8 cellular contexts compared by ENCODE assay signal in the genomic region with DNA sequence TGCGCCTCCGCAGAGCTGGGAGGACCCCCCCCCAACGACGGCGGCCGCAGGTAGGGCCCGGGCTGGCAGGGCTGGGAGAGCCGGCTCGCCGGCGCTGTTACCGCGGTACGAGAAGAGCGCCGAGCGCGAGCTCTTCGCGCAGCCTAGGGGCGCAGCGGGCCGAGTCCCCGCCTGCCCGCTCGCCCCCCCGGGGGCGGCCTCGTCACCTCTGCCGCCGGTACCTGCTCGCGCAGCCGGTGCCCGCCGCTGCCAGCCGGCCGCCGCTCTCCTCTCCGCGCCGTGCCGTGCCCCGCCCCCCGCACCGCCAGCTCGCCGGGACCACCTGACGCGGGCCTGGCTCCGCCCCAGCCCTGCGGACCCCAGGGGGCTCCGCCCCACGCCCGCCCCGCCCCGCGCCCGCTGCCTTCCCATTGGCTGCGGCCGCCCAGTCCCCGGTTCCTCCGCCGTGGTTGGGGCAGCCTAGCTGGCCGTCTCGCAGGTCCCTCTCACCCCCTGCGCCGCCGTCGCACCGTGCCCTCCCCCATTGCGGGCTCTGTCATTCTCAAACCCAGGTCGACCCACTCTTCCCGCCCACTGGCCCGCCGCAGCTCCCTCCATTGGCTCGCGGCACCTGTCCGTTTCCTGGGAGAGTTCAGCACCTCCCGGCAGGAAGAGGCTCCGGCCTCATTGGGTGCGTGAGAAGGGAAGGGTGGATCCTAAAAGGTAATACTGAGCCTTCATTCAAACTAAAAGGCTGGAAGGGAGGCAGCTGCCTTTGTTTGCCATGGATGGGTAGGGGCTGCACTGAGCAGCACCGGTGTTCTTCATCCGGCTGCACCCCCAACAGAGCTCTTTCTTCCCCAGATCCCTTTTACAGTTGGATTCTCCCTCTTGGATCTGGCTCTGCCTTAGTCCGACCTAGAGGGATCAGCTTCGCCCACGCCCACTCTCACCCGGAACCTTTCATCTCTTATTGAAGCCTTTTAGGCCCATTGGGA. TPM values are rescaled to one million over a fixed set of nuclear protein-coding genes. Genes with fewer than 3 reads are reported as not detected.
DNase-seq lines count a peak whose midpoint lies in the region; ATAC-seq, FAIRE-seq and TF ChIP-seq lines count a peak whose summit lies in the region.

A gene (minus strand): TSS at position 276 of the 977 bp plus-strand sequence. CDS start 342 bp downstream, outside the sequence.

- no peaks in the 10 kb centered on the region for H3K4me1 ChIP-seq in adipocyte (ENCODE audit: control insufficient read depth, insufficient read depth, low read length)
- peaks cover 2% of the 10 kb centered on the region for H3K4me1 ChIP-seq in right cardiac atrium (ENCODE audit: control insufficient read depth, insufficient read depth, low read length)
- peaks cover 18% of the 10 kb centered on the region for H3K4me1 ChIP-seq in vagina

- H3K27ac ChIP-seq in SU-DHL-6 (ENCODE audit: low read depth, low read length) (peak within 1 kb of the TSS; percentile 53), right cardiac atrium (ENCODE audit: low read length) (no peak within 1 kb of the TSS), vagina (peak within 1 kb of the TSS; percentile 69)

- TF ChIP-seq POLR2A in GM12891 (IDR thresholded peaks at IDR 0.05; ENCODE audit: low read depth, low read length) (peak; percentile 42; the same call in 1 of the 2 replicates), vagina (IDR thresholded peaks at IDR 0.05) (no peak)

- H3K9me3 ChIP-seq in SU-DHL-6 (ENCODE audit: insufficient read depth, low read length) (no peaks in the 10 kb centered on the region), adipocyte (ENCODE audit: control insufficient read depth, low read length) (no peaks in the 10 kb centered on the region), right cardiac atrium (ENCODE audit: control insufficient read depth, low read length) (no peaks in the 10 kb centered on the region), vagina (no peaks in the 10 kb centered on the region)

- peak; percentile 91 for DNase-seq in GM12891 (ENCODE audit: insufficient read length, low spot score)
- DNase-seq in NCI-H128 (lab: John Stamatoyannopoulos, UW; ENCODE audit: unreplicated experiment): peak; percentile 97
- DNase-seq in adipocyte (ENCODE audit: low read depth): peak; percentile 56
- DNase-seq in right cardiac atrium: peak; percentile 82 to 94 (median 93)
- DNase-seq in putamen (ENCODE audit: low spot score): peak; percentile 89
- DNase-seq in vagina (ENCODE audit: extremely low spot score in 2 of 2): no peak

- H3F3A ChIP-seq in SU-DHL-6 (ENCODE audit: insufficient read depth): peaks cover 13% of the 10 kb centered on the region; the same call in 1 of the 2 replicates

- no peak for TF ChIP-seq CTCF in SU-DHL-6 (IDR thresholded peaks at IDR 0.05; ENCODE audit: insufficient read depth, low read length, poor library complexity, severe bottlenecking)
- TF ChIP-seq CTCF in vagina (IDR thresholded peaks at IDR 0.05): no peak

- H3K9ac ChIP-seq in SU-DHL-6 (ENCODE audit: low read length) (peak within 1 kb of the TSS; percentile 84), adipocyte (ENCODE audit: low read length) (no peak within 1 kb of the TSS)

- H3K36me3 ChIP-seq in SU-DHL-6 (ENCODE audit: low read length) (0 out of 2 replicates have a peak, but pooled peaks cover 5% of the 10 kb centered on the region), adipocyte (ENCODE audit: control insufficient read depth, insufficient read depth, low read length, severe bottlenecking) (no peaks in the 10 kb centered on the region), vagina (no peaks in the 10 kb centered on the region)

- peak within 1 kb of the TSS; percentile 73 for H2AFZ ChIP-seq in SU-DHL-6 (ENCODE audit: low read depth, low read length, severe bottlenecking)

- no peaks in the 10 kb centered on the region for H4K20me1 ChIP-seq in SU-DHL-6 (ENCODE audit: low read depth, low read length)

- H3K79me2 ChIP-seq in SU-DHL-6 (ENCODE audit: insufficient read depth, low read length): peaks cover 37% of the 10 kb centered on the region

- H3K9me2 ChIP-seq in SU-DHL-6 (replicated peaks; ENCODE audit: insufficient read depth, low read length): no peaks in the 10 kb centered on the region

- H3K27me3 ChIP-seq in SU-DHL-6 (ENCODE audit: low read length) (no peaks in the 10 kb centered on the region), adipocyte (replicated peaks; ENCODE audit: control insufficient read depth, insufficient read depth, low read length) (peaks cover 53% of the 10 kb centered on the region), right cardiac atrium (ENCODE audit: control insufficient read depth, insufficient read depth) (no peaks in the 10 kb centered on the region), vagina (no peaks in the 10 kb centered on the region)

- WGBS in right cardiac atrium: 2% methylated on average over 88 of the region's 88 CpGs

- peak; percentile 99 for FAIRE-seq in GM12891 (lab: Jason Lieb, UNC)

- H3K4me3 ChIP-seq in SU-DHL-6 (ENCODE audit: insufficient read depth, low read length, poor library complexity, severe bottlenecking): peak within 1 kb of the TSS; percentile 83
- H3K4me3 ChIP-seq in adipocyte (ENCODE audit: low read length): peak within 1 kb of the TSS; percentile 70
- peak within 1 kb of the TSS; percentile 64 for H3K4me3 ChIP-seq in right cardiac atrium (ENCODE audit: low read length)
- H3K4me3 ChIP-seq in vagina: peak within 1 kb of the TSS; percentile 57 to 71

- peak; percentile 93 for ATAC-seq in HG02759 (IDR thresholded peaks at IDR 0.05; ENCODE audit: unreplicated experiment)
- peak; percentile 96 to 97 for ATAC-seq in right cardiac atrium

- peak within 1 kb of the TSS; percentile 90 for H3K4me2 ChIP-seq in SU-DHL-6 (ENCODE audit: low read depth, low read length, poor library complexity, severe bottlenecking)

- intact Hi-C loops in right cardiac atrium (cut with DNase I) (loop anchor here in 2 of 4 donors (10.0 kb wide), 2 partner anchors 95 to 185 kb away; no protein-coding TSS in a partner anchor), vagina (cut with DNase I) (no loop called here)

TF ChIP-seq in GM12891, 5 proteins besides CTCF, POLR2A, EP300 and RAD21:
- TF ChIP-seq POLR2AphosphoS5 (IDR thresholded peaks at IDR 0.05; ENCODE audit: low read depth, low read length) (no peak), POU2F2 (IDR thresholded peaks at IDR 0.05; ENCODE audit: low read depth, low read length) (no peak), PAX5 (IDR thresholded peaks at IDR 0.05; ENCODE audit: insufficient read depth, low read length, severe bottlenecking) (no peak), TAF1 (IDR thresholded peaks at IDR 0.05; ENCODE audit: low read depth, low read length) (0 out of 2 replicates have a peak, but pooled peaks have one; percentile 12), SPI1 (IDR thresholded peaks at IDR 0.05; ENCODE audit: low read depth, low read length) (0 out of 2 replicates have a peak, but pooled peaks have one; percentile 15)

RNA-seq across cellular contexts. Expression of the gene that starts here (rescaled TPM):
- polyA plus RNA-seq in GM12891 (2012; ENCODE audit: low read depth, missing spikeins): 1.7 TPM
- 1 to 10 TPM; 1.6 to 2.5 (median 2.2) TPM for total RNA-seq in right cardiac atrium
- polyA plus RNA-seq in right cardiac atrium: 1.4 TPM
- 11.5 TPM for total RNA-seq in vagina

Comparison
In these comparisons a context has a peak if more than half of its experiments do, and no peak if none do; other contexts are left out.
1. DNase-seq: peak in GM12891 (single experiment), NCI-H128 (single experiment), adipocyte (single experiment), right cardiac atrium (3 of 3) and putamen (single experiment); none in vagina (0 of 2).
2. Peak in every context shown above with its lines, with median percentiles within 50 percentile points of each other: H3K4me3 ChIP-seq.